In genomic region chr22:50524664-50525103, GRCh38 we compare ENCODE assay signal across 8 cellular contexts. TPM values are rescaled to one million over a fixed set of nuclear protein-coding genes. Genes with fewer than 3 reads are reported as not detected.
DNase-seq lines count a peak whose midpoint lies in the region; ATAC-seq and TF ChIP-seq lines count a peak whose summit lies in the region.

No MANE protein-coding gene starts in this region.

- no peak for ATAC-seq in omental fat pad (ENCODE audit: low FRiP score)

- H3K9me3 ChIP-seq in DOHH2 (ENCODE audit: control insufficient read depth, insufficient read depth, low read length) (no peaks in the 10 kb centered on the region), endocrine pancreas (ENCODE audit: control insufficient read depth, low read length) (no peaks in the 10 kb centered on the region), osteoblast (ENCODE audit: low read depth, low read length) (no peaks in the 10 kb centered on the region)

- peak overlapping the region; percentile 93 for H3K4me3 ChIP-seq in DOHH2 (ENCODE audit: low read length)
- H3K4me3 ChIP-seq in endocrine pancreas (ENCODE audit: control insufficient read depth, insufficient read depth, low read length), result no peak overlapping the region
- H3K4me3 ChIP-seq in osteoblast (ENCODE audit: insufficient read depth, low read length), result peak overlapping the region; percentile 86

- H3F3A ChIP-seq in DOHH2 (ENCODE audit: control insufficient read depth, insufficient read depth), result peaks cover 21% of the 10 kb centered on the region

- no peak for TF ChIP-seq CTCF in DOHH2 (IDR thresholded peaks at IDR 0.05; ENCODE audit: low read depth, low read length, poor library complexity, severe bottlenecking)
- TF ChIP-seq CTCF in osteoblast (IDR thresholded peaks at IDR 0.05; ENCODE audit: extremely low read depth, low read depth, low read length), result no peak
- no peak for TF ChIP-seq CTCF in omental fat pad (IDR thresholded peaks at IDR 0.05)

- H3K36me3 ChIP-seq in DOHH2 (ENCODE audit: control insufficient read depth, low read length), result peaks cover 46% of the 10 kb centered on the region
- H3K36me3 ChIP-seq in endocrine pancreas (ENCODE audit: control insufficient read depth, insufficient read depth, low read length), result peaks cover 6% of the 10 kb centered on the region
- peaks cover 15% of the 10 kb centered on the region for H3K36me3 ChIP-seq in osteoblast (ENCODE audit: insufficient read depth, low read length)

- peak overlapping the region; percentile 65 for H2AFZ ChIP-seq in osteoblast (ENCODE audit: low read length)

- H3K79me2 ChIP-seq in DOHH2 (ENCODE audit: control insufficient read depth, low read length) (peaks cover 51% of the 10 kb centered on the region), osteoblast (ENCODE audit: insufficient read depth, low read length) (peaks cover 30% of the 10 kb centered on the region)

- H4K20me1 ChIP-seq in DOHH2 (ENCODE audit: control insufficient read depth, insufficient read depth, low read depth, low read length) (no peaks in the 10 kb centered on the region), osteoblast (ENCODE audit: insufficient read depth, low read length) (peaks cover 29% of the 10 kb centered on the region)

- H3K9me2 ChIP-seq in DOHH2 (replicated peaks; ENCODE audit: control insufficient read depth, low read length), result no peaks in the 10 kb centered on the region

- H3K27me3 ChIP-seq in DOHH2 (ENCODE audit: control insufficient read depth, low read length), result no peaks in the 10 kb centered on the region
- H3K27me3 ChIP-seq in endocrine pancreas (ENCODE audit: control insufficient read depth, insufficient read depth, low read length), result no peaks in the 10 kb centered on the region
- no peaks in the 10 kb centered on the region for H3K27me3 ChIP-seq in osteoblast (ENCODE audit: insufficient read depth, low read length)

- intact Hi-C loops in posterior vena cava (cut with DNase I), result no loop called here

- H3K27ac ChIP-seq in DOHH2 (ENCODE audit: low read depth, low read length), result peak overlapping the region; percentile 83
- H3K27ac ChIP-seq in osteoblast (ENCODE audit: low read depth, low read length), result peak overlapping the region; percentile 78

- peak overlapping the region; percentile 97 for H3K4me2 ChIP-seq in DOHH2 (ENCODE audit: low read length)
- peak overlapping the region; percentile 96 for H3K4me2 ChIP-seq in osteoblast (ENCODE audit: insufficient read depth, low read length)

- H3K4me1 ChIP-seq in DOHH2 (ENCODE audit: control insufficient read depth, low read length) (peaks cover 23% of the 10 kb centered on the region), endocrine pancreas (ENCODE audit: control insufficient read depth, insufficient read depth, low read length) (no peaks in the 10 kb centered on the region), osteoblast (ENCODE audit: insufficient read depth, low read length) (peaks cover 13% of the 10 kb centered on the region)

- DNase-seq in NCI-H69 (lab: John Stamatoyannopoulos, UW) (peak; percentile 75), osteoblast (ENCODE audit: insufficient read length, low spot score, missing footprints) (no peak), posterior vena cava (ENCODE audit: low spot score) (no peak), omental fat pad (ENCODE audit: low spot score) (no peak), NCI-H146 (lab: John Stamatoyannopoulos, UW) (no peak), NCI-H2107 treated with DMSO at 0.1 percent for 48 hours (lab: John Stamatoyannopoulos, UW; ENCODE audit: unreplicated experiment) (no peak)

- peak overlapping the region; percentile 54 for H3K9ac ChIP-seq in endocrine pancreas (ENCODE audit: control insufficient read depth, insufficient read depth, low read length)

RNA-seq across cellular contexts. Expression of gene SCO2, which starts 0.7 kb away (rescaled TPM):
- total RNA-seq in osteoblast (5.1 and 5.6 TPM in 2 replicates), posterior vena cava (1 to 10 TPM in 1 of 2 donors, not detected in 1; 2.6 TPM), omental fat pad (10 to 100 TPM in 2 of 4 donors, 1 to 10 TPM in 2; 2.8 to 15.0 (median 9.2) TPM)

RNA-seq across cellular contexts. Expression of gene TYMP, which starts 5.1 kb away (rescaled TPM):
- 14.4 and 30.0 TPM in 2 replicates for total RNA-seq in osteoblast
- 10 to 100 TPM; 52.8 to 63.8 TPM for total RNA-seq in posterior vena cava
- 100 to 1,000 TPM in 3 of 4 donors, 10 to 100 TPM in 1; 47.9 to 212 (median 144) TPM for total RNA-seq in omental fat pad

RNA-seq across cellular contexts. Expression of gene NCAPH2, which starts 16.7 kb away (rescaled TPM):
- total RNA-seq in osteoblast, result 24.2 and 27.5 TPM in 2 replicates
- total RNA-seq in posterior vena cava, result 10 to 100 TPM; 32.1 to 32.7 TPM
- total RNA-seq in omental fat pad, result 10 to 100 TPM; 27.7 to 48.2 (median 29.5) TPM

RNA-seq across cellular contexts. Expression of gene LMF2, which starts 17.2 kb away (rescaled TPM):
- total RNA-seq in osteoblast (56.8 and 60.7 TPM in 2 replicates), posterior vena cava (10 to 100 TPM; 39.0 to 53.3 TPM), omental fat pad (10 to 100 TPM; 50.8 to 54.9 (median 51.7) TPM)

RNA-seq across cellular contexts. Expression of gene KLHDC7B, which starts 21.0 kb away (rescaled TPM):
- total RNA-seq in osteoblast (0.29 and 0.72 TPM in 2 replicates), posterior vena cava (under 1 TPM; 0.14 to 0.28 TPM), omental fat pad (under 1 TPM in 1 of 4 donors, not detected in 3; 0.48 TPM)
